ENCODE assay signal across 3 cellular contexts in genomic region chr16:87016056-87016455, GRCh38.
TF ChIP-seq lines count a peak whose summit lies in the region.

No MANE protein-coding gene starts in this region.

TF ChIP-seq in HEK293, 187 proteins besides CTCF, POLR2A, EP300 and RAD21:
- TF ChIP-seq ZFP69B (tag by site-specific recombination; IDR thresholded peaks at IDR 0.05) (no peak), ZNF146 (tag by site-specific recombination; IDR thresholded peaks at IDR 0.05) (peak; percentile 97)

TF ChIP-seq in IMR-90, 13 proteins besides CTCF, POLR2A, EP300 and RAD21:
- no peak for TF ChIP-seq BHLHE40 (IDR thresholded peaks at IDR 0.05; ENCODE audit: low read depth, low read length)
- TF ChIP-seq RCOR1 (IDR thresholded peaks at IDR 0.05; ENCODE audit: insufficient replicate concordance, low read length) = no peak
- TF ChIP-seq MAZ (IDR thresholded peaks at IDR 0.05; ENCODE audit: borderline replicate concordance, low read depth, low read length) = no peak
- TF ChIP-seq FOS (IDR thresholded peaks at IDR 0.05; ENCODE audit: low read depth, low read length) = no peak
- no peak for TF ChIP-seq NFE2L2 (IDR thresholded peaks at IDR 0.05; ENCODE audit: low read depth, low read length)
- peak; percentile 71 for TF ChIP-seq MAFK (IDR thresholded peaks at IDR 0.05; ENCODE audit: low read depth, low read length)
- no peak for TF ChIP-seq CEBPB (IDR thresholded peaks at IDR 0.05; ENCODE audit: low read depth, low read length)

TF ChIP-seq in H1, 55 proteins besides CTCF, POLR2A, EP300 and RAD21:
- no peak for TF ChIP-seq JUN (IDR thresholded peaks at IDR 0.05; ENCODE audit: low read depth, low read length)
- no peak for TF ChIP-seq CBX5 (IDR thresholded peaks at IDR 0.05; ENCODE audit: low read depth, low read length)
- no peak for TF ChIP-seq TBP (IDR thresholded peaks at IDR 0.05; ENCODE audit: low read depth, low read length)
- no peak for TF ChIP-seq CTBP2 (IDR thresholded peaks at IDR 0.05; ENCODE audit: borderline replicate concordance, insufficient read depth, insufficient read length, low read length)
- TF ChIP-seq KDM1A (IDR thresholded peaks at IDR 0.05; ENCODE audit: borderline replicate concordance, low read length) = 0 out of 2 replicates have a peak, but pooled peaks have one; percentile 43
- TF ChIP-seq POU5F1 (IDR thresholded peaks at IDR 0.05; ENCODE audit: low read depth, low read length) = no peak
- TF ChIP-seq SP4 (IDR thresholded peaks at IDR 0.05; ENCODE audit: low read length) = no peak
- no peak for TF ChIP-seq RXRA (IDR thresholded peaks at IDR 0.05; ENCODE audit: insufficient read depth, low read depth, low read length)
- 0 out of 2 replicates have a peak, but pooled peaks have one; percentile 7 for TF ChIP-seq MAFK (IDR thresholded peaks at IDR 0.05; ENCODE audit: low read depth, low read length)
- no peak for TF ChIP-seq SIX5 (IDR thresholded peaks at IDR 0.05; ENCODE audit: low read depth, low read length)
- no peak for TF ChIP-seq BACH1 (IDR thresholded peaks at IDR 0.05; ENCODE audit: low read length)
